Comparison of ENCODE assay signal across 8 cellular contexts in genomic region chr1:161131721-161132409, GRCh38. TPM values are rescaled to one million over a fixed set of nuclear protein-coding genes. Genes with fewer than 3 reads are reported as not detected.
DNase-seq lines count a peak whose midpoint lies in the region; ATAC-seq and TF ChIP-seq lines count a peak whose summit lies in the region.

No MANE protein-coding gene starts in this region.

- intact Hi-C loops in colonic mucosa (cut with DNase I): no loop called here

- peak overlapping the region; percentile 96 for H3K27ac ChIP-seq in colonic mucosa

- H3K9me3 ChIP-seq in colonic mucosa: no peaks in the 10 kb centered on the region

- no peaks in the 10 kb centered on the region for H3K27me3 ChIP-seq in colonic mucosa

- H3K4me3 ChIP-seq in colonic mucosa: peak overlapping the region; percentile 50

- ATAC-seq in GM21619 (IDR thresholded peaks at IDR 0.05; ENCODE audit: unreplicated experiment) (no peak), GM18505 (IDR thresholded peaks at IDR 0.05; ENCODE audit: unreplicated experiment) (no peak), HG02610 (IDR thresholded peaks at IDR 0.05; ENCODE audit: unreplicated experiment) (no peak)

- no peak for TF ChIP-seq POLR2A in GM18505 (IDR thresholded peaks at IDR 0.05; ENCODE audit: borderline replicate concordance, extremely low read depth, insufficient read depth, insufficient read length)

- H3K9ac ChIP-seq in colonic mucosa (ENCODE audit: low read depth in 2 of 2, low read length in 2 of 2): peak overlapping the region; percentile 96 to 97

- H3K4me1 ChIP-seq in colonic mucosa: peaks cover 8% of the 10 kb centered on the region

- TF ChIP-seq CTCF in colonic mucosa (IDR thresholded peaks at IDR 0.05): no peak

- DNase-seq in EL (peak; percentile 37), Kasumi-1 (lab: John Stamatoyannopoulos, UW) (peak; percentile 24 to 34), colonic mucosa (peak; percentile 34), medulla oblongata (ENCODE audit: extremely low spot score) (peak; percentile 56), islet precursor cell (no peak)

- H3K36me3 ChIP-seq in colonic mucosa: no peaks in the 10 kb centered on the region

RNA-seq across cellular contexts. Expression of gene DEDD, which starts 0.6 kb away (rescaled TPM):
- total RNA-seq in colonic mucosa: 10 to 100 TPM; 33.8 to 34.3 TPM

RNA-seq across cellular contexts. Expression of gene NIT1, which starts 14.0 kb away (rescaled TPM):
- total RNA-seq in colonic mucosa: 10 to 100 TPM; 58.8 to 84.4 TPM

RNA-seq across cellular contexts. Expression of gene PFDN2, which starts 14.0 kb away (rescaled TPM):
- total RNA-seq in colonic mucosa: 10 to 100 TPM; 42.7 to 49.6 TPM

RNA-seq across cellular contexts. Expression of gene UFC1, which starts 21.9 kb away (rescaled TPM):
- 100 to 1,000 TPM in 1 of 2 donors, 10 to 100 TPM in 1; 94.2 to 111 TPM for total RNA-seq in colonic mucosa

RNA-seq across cellular contexts. Expression of gene USP21, which starts 27.4 kb away (rescaled TPM):
- 10 to 100 TPM; 20.8 to 29.0 TPM for total RNA-seq in colonic mucosa
